Comparison of ENCODE assay signal across 8 cellular contexts in the genomic region with DNA sequence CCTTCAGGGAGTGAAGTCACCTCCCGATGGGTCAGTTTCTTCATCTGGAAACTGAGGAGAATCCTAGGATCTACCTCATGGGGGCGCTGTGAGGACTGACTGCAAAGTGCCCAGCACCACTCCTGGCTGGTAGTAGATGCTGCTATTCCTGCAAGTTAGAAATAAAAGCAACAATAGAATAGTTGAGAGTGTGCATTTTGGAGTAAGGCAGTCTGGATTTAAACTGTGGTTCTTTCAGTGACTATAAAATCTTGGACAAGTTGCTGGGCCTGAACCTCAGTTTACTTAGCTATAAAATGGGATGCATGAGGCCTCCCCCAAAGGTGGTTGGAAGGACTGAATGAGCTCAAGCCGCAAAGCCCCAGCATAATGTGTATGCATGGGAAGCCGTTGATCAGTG.
A peak's percentile ranks its signal among the peaks of the same experiment; 100 is the strongest.
DNase-seq lines count a peak whose midpoint lies in the region; ATAC-seq lines count a peak whose summit lies in the region.

No MANE protein-coding gene starts in this region.

- ATAC-seq in HG03045 (IDR thresholded peaks at IDR 0.05; ENCODE audit: unreplicated experiment) = no peak
- no peak for ATAC-seq in GM19467 (IDR thresholded peaks at IDR 0.05; ENCODE audit: unreplicated experiment)

- DNase-seq in AML-193 (lab: John Stamatoyannopoulos, UW) = peak; percentile 29 to 33
- peak; percentile 74 for DNase-seq in HuH-7 (ENCODE audit: low spot score)
- DNase-seq in activated CD8-positive, alpha-beta memory T cell treated with anti-CD3 and anti-CD28 coated beads, Interleukin-2, amount 50 U/mL, for 4 hours = peak; percentile 38
- DNase-seq in islet precursor cell = peak; percentile 64
- DNase-seq in NCI-H345 treated with DMSO at 0.1 percent for 48 hours (lab: John Stamatoyannopoulos, UW; ENCODE audit: unreplicated experiment) = no peak
- DNase-seq in midbrain (lab: John Stamatoyannopoulos, UW) = no peak

Comparison
In these comparisons a context has a peak if more than half of its experiments do, and no peak if none do; other contexts are left out.
1. DNase-seq: peak in AML-193 (2 of 2), HuH-7 (single experiment), activated CD8-positive, alpha-beta memory T cell treated with anti-CD3 and anti-CD28 coated beads, Interleukin-2, amount 50 U/mL, for 4 hours (single experiment) and islet precursor cell (single experiment); none in NCI-H345 treated with DMSO at 0.1 percent for 48 hours (single experiment) and midbrain (single experiment).